Comparison of ENCODE assay signal across 8 cellular contexts in genomic region chr11:31809857-31810778, GRCh38. TPM values are rescaled to one million over a fixed set of nuclear protein-coding genes. Genes with fewer than 3 reads are reported as not detected.
DNase-seq lines count a peak whose midpoint lies in the region; ATAC-seq lines count a peak whose summit lies in the region.

No MANE protein-coding gene starts in this region.

- peaks cover 5% of the 10 kb centered on the region for H3K9me3 Mint-ChIP-seq in stimulated activated memory B cell treated with anti-CD40 and anti-IgM and Interleukin-4, amounts not matched to agents 10 μg/mL and 1 μg/mL and 100 μg/mL, for 72 hours

- DNase-seq in M059J (ENCODE audit: low read depth) (peak; percentile 56), amniotic epithelial cell (ENCODE audit: low read depth) (peak; percentile 21)
- DNase-seq in effector CD4-positive, alpha-beta T cell, result no peak
- DNase-seq in stimulated activated naive CD4-positive, alpha-beta T cell (lab: John Stamatoyannopoulos, UW), result no peak

- ATAC-seq in stimulated activated memory B cell treated with anti-CD40 and anti-IgM and Interleukin-4, amounts not matched to agents 10 μg/mL and 1 μg/mL and 100 μg/mL, for 72 hours, result no peak
- ATAC-seq in GM21528 (IDR thresholded peaks at IDR 0.05; ENCODE audit: low FRiP score, unreplicated experiment), result no peak

- H3K9ac ChIP-seq in ES-I3 (ENCODE audit: low read depth, low read length), result peak overlapping the region; percentile 57; the same call in 1 of the 2 replicates

- H3K27ac Mint-ChIP-seq in stimulated activated memory B cell treated with anti-CD40 and anti-IgM and Interleukin-4, amounts not matched to agents 10 μg/mL and 1 μg/mL and 100 μg/mL, for 72 hours, result no peak overlapping the region

- H3K9me3 ChIP-seq in ES-I3 (ENCODE audit: control insufficient read depth, insufficient read depth, low read length) (no peaks in the 10 kb centered on the region), iPS-18c (ENCODE audit: control insufficient read depth, insufficient read depth, low read length) (no peaks in the 10 kb centered on the region)

- no peaks in the 10 kb centered on the region for H3K36me3 ChIP-seq in ES-I3 (ENCODE audit: insufficient read depth, low read length)

- peaks cover 12% of the 10 kb centered on the region for H3K36me3 Mint-ChIP-seq in stimulated activated memory B cell treated with anti-CD40 and anti-IgM and Interleukin-4, amounts not matched to agents 10 μg/mL and 1 μg/mL and 100 μg/mL, for 72 hours

- peak overlapping the region; percentile 72 for H3K4me3 Mint-ChIP-seq in stimulated activated memory B cell treated with anti-CD40 and anti-IgM and Interleukin-4, amounts not matched to agents 10 μg/mL and 1 μg/mL and 100 μg/mL, for 72 hours

- H3K27me3 Mint-ChIP-seq in stimulated activated memory B cell treated with anti-CD40 and anti-IgM and Interleukin-4, amounts not matched to agents 10 μg/mL and 1 μg/mL and 100 μg/mL, for 72 hours, result peaks cover 87% of the 10 kb centered on the region

- H3K4me3 ChIP-seq in iPS-18c (ENCODE audit: insufficient read depth, low read depth, low read length), result peak overlapping the region; percentile 51

- peaks cover 46% of the 10 kb centered on the region for H3K4me1 Mint-ChIP-seq in stimulated activated memory B cell treated with anti-CD40 and anti-IgM and Interleukin-4, amounts not matched to agents 10 μg/mL and 1 μg/mL and 100 μg/mL, for 72 hours

- H3K4me1 ChIP-seq in ES-I3 (ENCODE audit: insufficient read depth, low read length), result peaks cover 26% of the 10 kb centered on the region

RNA-seq across cellular contexts. Expression of gene PAX6, which starts 1.0 kb away (rescaled TPM):
- 30.6 and 36.2 TPM in 2 replicates for total RNA-seq in M059J (2014; rRNA removed; shearing (Covaris generic))

Comparison
In these comparisons a context has a peak if more than half of its experiments do, and no peak if none do; other contexts are left out.
1. DNase-seq: peak in M059J (single experiment) and amniotic epithelial cell (single experiment); none in effector CD4-positive, alpha-beta T cell (single experiment) and stimulated activated naive CD4-positive, alpha-beta T cell (0 of 6).